Comparison of ENCODE assay signal across 25 cellular contexts in genomic region chr13:32170841-32171240, GRCh38.
"Had no signal": no experiment of that assay in that cellular context is flagged by ENCODE, and none has a peak within 500 bp of the region (broad histone marks: within the 10 kb centered on the region; RNA-seq: fewer than 3 reads in every experiment).

No MANE protein-coding gene starts in this region.

- ATAC-seq: foreskin keratinocyte, gastroesophageal sphincter, heart left ventricle, left cardiac atrium, left lung, left ventricle myocardium superior, lower lobe of right lung, mucosa of descending colon had no signal

- H3K36me3 Mint-ChIP-seq: naive B cell had no signal

- H3K9me3 ChIP-seq: esophagus muscularis mucosa, gastroesophageal sphincter, heart left ventricle, left lung, lower lobe of right lung, mucosa of descending colon had no signal

- H3K4me2 ChIP-seq: hepatocyte had no signal

- H3K4me1 Mint-ChIP-seq: immature natural killer cell had no signal

- H3K27ac Mint-ChIP-seq: immature natural killer cell, mesothelial cell of epicardium, naive B cell had no signal

- FAIRE-seq: colon, endothelial cell of umbilical vein, frontal cortex, islet of Langerhans, keratinocyte had no signal

- H3K79me2 ChIP-seq: hepatocyte had no signal

- H3K27me3 ChIP-seq: dorsolateral prefrontal cortex, esophagus muscularis mucosa, foreskin keratinocyte, gastroesophageal sphincter, heart left ventricle, hepatocyte, left lung had no signal

- H3K9me3 Mint-ChIP-seq: immature natural killer cell, mesothelial cell of epicardium had no signal

- H2AFZ ChIP-seq: hepatocyte had no signal

- H3K27ac ChIP-seq: coronary artery, dorsolateral prefrontal cortex, esophagus muscularis mucosa, foreskin keratinocyte, gastroesophageal sphincter, hepatocyte, left lung, lower lobe of right lung had no signal

- H3K4me3 Mint-ChIP-seq: immature natural killer cell, mesothelial cell of epicardium, naive B cell had no signal

- H3K4me3 ChIP-seq: coronary artery, dorsolateral prefrontal cortex, esophagus muscularis mucosa, gastroesophageal sphincter, heart left ventricle, hepatocyte, left lung, lower lobe of right lung, mucosa of descending colon had no signal

- H3K4me1 ChIP-seq: foreskin keratinocyte, gastroesophageal sphincter, left lung had no signal

- H3K36me3 ChIP-seq: lower lobe of right lung had no signal

- DNase-seq: dermis blood vessel endothelial cell; dorsolateral prefrontal cortex; effector CD4-positive, alpha-beta T cell; effector memory CD4-positive, alpha-beta T cell; foreskin keratinocyte; heart left ventricle; hypothalamus; immature natural killer cell; left cardiac atrium; left lung; left ventricle myocardium superior; lower lobe of right lung; mesenchymal stem cell; mucosa of descending colon; naive B cell had no signal

- H3K27me3 Mint-ChIP-seq: naive B cell had no signal
